Comparison of ENCODE assay signal across 8 cellular contexts in the genomic region with DNA sequence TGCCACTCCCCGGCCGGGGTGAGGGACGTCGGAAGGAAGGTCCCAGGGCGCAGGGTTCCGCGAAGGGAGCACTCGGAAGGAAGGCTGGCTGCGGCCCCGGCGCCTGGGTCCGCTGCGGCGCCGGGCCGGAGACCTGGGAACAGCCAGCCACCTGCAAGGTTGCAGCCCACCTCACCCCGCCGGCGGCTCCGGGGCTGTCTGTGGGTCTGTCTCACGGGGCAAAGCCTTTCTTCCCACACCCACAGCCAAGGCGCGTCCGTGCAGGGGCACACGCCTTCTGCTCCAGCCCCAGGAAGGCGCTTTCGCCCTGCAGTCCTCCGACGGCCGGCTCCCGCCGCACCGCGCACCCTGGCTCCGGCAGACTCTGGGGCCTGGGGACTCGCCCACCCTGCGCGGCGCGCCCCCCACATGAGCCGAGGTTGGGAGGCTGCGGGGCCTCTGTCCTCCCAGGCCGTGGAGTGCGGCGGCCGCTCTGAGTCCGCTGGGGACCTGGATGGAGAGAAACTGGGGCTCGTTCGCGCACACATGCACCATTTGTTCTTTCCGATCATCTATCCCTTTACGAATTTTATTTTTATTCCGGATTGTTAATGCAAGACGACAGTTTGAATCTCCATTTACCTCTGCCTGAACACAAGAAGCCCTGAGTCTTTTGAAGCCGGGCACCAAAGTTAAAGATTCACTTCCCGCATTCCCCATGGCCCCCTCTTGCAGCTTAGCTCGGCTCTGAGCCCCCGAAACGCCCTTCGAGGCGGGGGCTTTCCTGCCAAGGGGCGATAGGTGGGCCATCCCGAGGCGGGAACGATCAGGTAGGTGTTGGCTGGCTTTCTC. TPM values are rescaled to one million over a fixed set of nuclear protein-coding genes. Genes with fewer than 3 reads are reported as not detected.
A peak's percentile ranks its signal among the peaks of the same experiment; 100 is the strongest.
DNase-seq lines count a peak whose midpoint lies in the region; ATAC-seq and TF ChIP-seq lines count a peak whose summit lies in the region.

No MANE protein-coding gene starts in this region.

- H3K36me3 ChIP-seq in Caco-2 (ENCODE audit: control insufficient read depth, insufficient read depth, low read length) (no peaks in the 10 kb centered on the region), PC-3 (ENCODE audit: low read depth, low read length) (no peaks in the 10 kb centered on the region), gastroesophageal sphincter (no peaks in the 10 kb centered on the region)

- TF ChIP-seq POLR2A in gastroesophageal sphincter (IDR thresholded peaks at IDR 0.05): no peak

- intact Hi-C loops in Caco-2 (cut with micrococcal nuclease; ENCODE audit: unreplicated experiment) (loop anchor here (1.0 to 10.0 kb wide), 4 partner anchors 190 to 1030 kb away; no protein-coding TSS in a partner anchor), PC-3 (cut with micrococcal nuclease) (loop anchor here (1.0 to 2.0 kb wide), 2 partner anchors 499 to 592 kb away; no protein-coding TSS in a partner anchor)

- H3K4me3 Mint-ChIP-seq in Caco-2 (ENCODE audit: unreplicated experiment): peak overlapping the region; percentile 22
- H3K4me3 Mint-ChIP-seq in osteocyte (ENCODE audit: unreplicated experiment): peak overlapping the region; percentile 53

- CTCF ChIA-PET in Caco-2 (lab: Charles Lee) (no interaction called here), PC-3 (lab: Charles Lee) (interaction anchor here (0.5 kb wide), 1 partner anchor 384 kb away, joined by 4 read pairs; no protein-coding TSS in a partner anchor)

- no peaks in the 10 kb centered on the region for H3K4me1 ChIP-seq in Caco-2
- H3K4me1 ChIP-seq in PC-3 (ENCODE audit: insufficient read depth, low read length): peaks cover 13% of the 10 kb centered on the region; the same call in 1 of the 2 replicates
- peaks cover 0 to 48% (median 12%) of the 10 kb centered on the region in 3 donors for H3K4me1 ChIP-seq in gastroesophageal sphincter

- H3K27ac Mint-ChIP-seq in Caco-2 (ENCODE audit: unreplicated experiment) (no peak overlapping the region), osteocyte (ENCODE audit: unreplicated experiment) (no peak overlapping the region)

- H3K9me2 ChIP-seq in PC-3 (replicated peaks; ENCODE audit: low read length): no peaks in the 10 kb centered on the region

- TF ChIP-seq CTCF in Caco-2 (IDR thresholded peaks at IDR 0.05; ENCODE audit: insufficient read depth in 1 of 2, low read depth in 1 of 2, low read length in 1 of 2, severe bottlenecking in 1 of 2, unreplicated experiment in 1 of 2) (no peak), PC-3 (conservative IDR thresholded peaks at IDR 0.05; ENCODE audit: low read depth, low read length) (no peak), gastroesophageal sphincter (IDR thresholded peaks at IDR 0.05) (no peak), osteocyte (IDR thresholded peaks at IDR 0.05) (no peak)

- H3K4me1 Mint-ChIP-seq in Caco-2 (ENCODE audit: low read depth, unreplicated experiment): no peaks in the 10 kb centered on the region
- peaks cover 36% of the 10 kb centered on the region for H3K4me1 Mint-ChIP-seq in osteocyte (ENCODE audit: unreplicated experiment)

- H2AFZ ChIP-seq in PC-3 (ENCODE audit: low read length): peak overlapping the region; percentile 99; the same call in 1 of the 2 replicates

- POLR2A ChIA-PET in Caco-2 (lab: Charles Lee) (no interaction called here), PC-3 (lab: Charles Lee; ENCODE audit: unreplicated experiment) (no interaction called here)

- no TSS peak for BruUV-seq in Caco-2 (replicated peaks; lab: Mats Ljungman, UMichigan)
- BruUV-seq in PC-3 (replicated peaks; lab: Mats Ljungman, UMichigan): no TSS peak

- H3K36me3 Mint-ChIP-seq in Caco-2 (ENCODE audit: insufficient read depth, unreplicated experiment) (peaks cover 11% of the 10 kb centered on the region), osteocyte (ENCODE audit: unreplicated experiment) (no peaks in the 10 kb centered on the region)

- no peaks in the 10 kb centered on the region for H3F3A ChIP-seq in PC-3 (ENCODE audit: low read length, unreplicated experiment)

- H4K20me1 ChIP-seq in PC-3 (ENCODE audit: low read length): no peaks in the 10 kb centered on the region

- H3K9me3 ChIP-seq in Caco-2: no peaks in the 10 kb centered on the region
- H3K9me3 ChIP-seq in PC-3 (ENCODE audit: low read length): no peaks in the 10 kb centered on the region
- H3K9me3 ChIP-seq in gastroesophageal sphincter: no peaks in the 10 kb centered on the region

- H3K79me2 ChIP-seq in PC-3 (ENCODE audit: low read length): no peaks in the 10 kb centered on the region

- H3K4me3 ChIP-seq in Caco-2 (ENCODE audit: low read depth, low read length) (peak overlapping the region; percentile 46; the same call in 1 of the 2 replicates), PC-3 (ENCODE audit: low read length) (no peak overlapping the region; the same call in 1 of the 2 replicates), gastroesophageal sphincter (peak overlapping the region; percentile 26 to 52)

- H3K9ac ChIP-seq in PC-3 (ENCODE audit: low read length): no peak overlapping the region

- H3K27ac ChIP-seq in PC-3 (ENCODE audit: low read length): no peak overlapping the region
- no peak overlapping the region for H3K27ac ChIP-seq in gastroesophageal sphincter

- DNase-seq in Caco-2: no peak
- no peak for DNase-seq in PC-3
- no peak for DNase-seq in osteocyte (ENCODE audit: extremely low spot score, unreplicated experiment)
- no peak for DNase-seq in GF-D8 (lab: John Stamatoyannopoulos, UW)
- no peak for DNase-seq in stimulated activated CD4-positive, alpha-beta T cell treated with anti-CD3 and anti-CD28 coated beads, Interleukin-12 subunit alpha, Interleukin-12 subunit beta, amount 100 ng/mL, for 4 hours

- no peak for TF ChIP-seq EP300 in gastroesophageal sphincter (IDR thresholded peaks at IDR 0.05)

- peak overlapping the region; percentile 99; the same call in 1 of the 2 replicates for H3K4me2 ChIP-seq in PC-3 (ENCODE audit: low read length)

- ATAC-seq in PC-3: no peak
- no peak for ATAC-seq in gastroesophageal sphincter
- no peak for ATAC-seq in GM19463 (IDR thresholded peaks at IDR 0.05; ENCODE audit: unreplicated experiment)
- no peak for ATAC-seq in HG02970 (IDR thresholded peaks at IDR 0.05; ENCODE audit: low FRiP score, unreplicated experiment)

- H3K9me3 Mint-ChIP-seq in Caco-2 (ENCODE audit: unreplicated experiment): no peaks in the 10 kb centered on the region
- H3K9me3 Mint-ChIP-seq in osteocyte (ENCODE audit: unreplicated experiment): no peaks in the 10 kb centered on the region

- H3K27me3 Mint-ChIP-seq in Caco-2 (ENCODE audit: insufficient read depth, unreplicated experiment): peaks cover 2% of the 10 kb centered on the region
- no peaks in the 10 kb centered on the region for H3K27me3 Mint-ChIP-seq in osteocyte (ENCODE audit: unreplicated experiment)

- H3K27me3 ChIP-seq in Caco-2 (replicated peaks; ENCODE audit: control insufficient read depth, insufficient read depth, low read length): no peaks in the 10 kb centered on the region
- no peaks in the 10 kb centered on the region for H3K27me3 ChIP-seq in PC-3 (ENCODE audit: low read length)
- H3K27me3 ChIP-seq in gastroesophageal sphincter: peaks cover 89% of the 10 kb centered on the region

- WGBS in gastroesophageal sphincter (ENCODE audit: low coverage in 1 of 2), 2 donors: 17 to 20% methylated on average over 3 to 10 of the region's 65 CpGs

RNA-seq across cellular contexts. Expression of gene FOXC1, which starts 4.5 kb away (rescaled TPM):
- total RNA-seq in Caco-2 (2022) (6.8 and 7.1 TPM in 2 replicates), PC-3 (2014; rRNA removed) (7.3 and 12.0 TPM in 2 replicates), gastroesophageal sphincter (10 to 100 TPM in 2 of 4 donors, 1 to 10 TPM in 2; 3.1 to 16.9 (median 7.2) TPM), osteocyte (106 and 108 TPM in 2 replicates)
